25 cellular contexts compared by ENCODE assay signal in the genomic region with DNA sequence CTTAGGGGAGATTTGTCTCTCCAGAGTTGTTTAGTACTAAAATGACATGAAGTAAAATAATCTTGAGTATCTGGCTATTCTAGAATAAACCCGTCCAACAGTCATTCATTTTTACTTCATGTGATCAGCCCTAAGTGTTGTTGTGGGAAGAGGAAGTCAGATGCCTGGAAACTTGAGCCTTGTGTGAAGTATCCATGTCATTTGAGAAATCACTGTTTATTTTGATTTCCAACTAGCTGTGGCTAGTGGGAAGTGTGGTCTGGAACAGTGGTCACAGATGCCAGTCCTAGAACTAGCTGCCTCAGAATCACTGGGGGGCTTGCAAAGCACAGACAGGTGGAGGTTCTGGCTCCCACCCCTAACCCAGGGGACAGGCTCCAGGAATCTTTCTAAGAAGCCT.
DNase-seq lines count a peak whose midpoint lies in the region; ATAC-seq, FAIRE-seq and TF ChIP-seq lines count a peak whose summit lies in the region.
"Had no signal": no experiment of that assay in that cellular context is flagged by ENCODE, and none has a peak within 500 bp of the region (broad histone marks: within the 10 kb centered on the region; RNA-seq: fewer than 3 reads in every experiment).

No MANE protein-coding gene starts in this region.

- peaks cover 2% of the 10 kb centered on the region for H4K20me1 ChIP-seq in astrocyte (ENCODE audit: insufficient read depth, low read length)
- no peaks in the 10 kb centered on the region for H4K20me1 ChIP-seq in fibroblast of lung (ENCODE audit: control insufficient read depth, extremely low read depth, insufficient read depth, low read length)

- H3K27me3 ChIP-seq in astrocyte (ENCODE audit: insufficient read depth, low read length) (no peaks in the 10 kb centered on the region), fibroblast of lung (ENCODE audit: control insufficient read depth, insufficient read depth, low read length) (no peaks in the 10 kb centered on the region)
- H3K27me3 ChIP-seq: ascending aorta, dorsolateral prefrontal cortex, ovary, stomach had no signal

- CTCF ChIA-PET in T-cell (lab: Charles Lee): no interaction called here

- H3K4me3 ChIP-seq in astrocyte (ENCODE audit: insufficient read depth, low read depth, low read length): no peak overlapping the region
- no peak overlapping the region for H3K4me3 ChIP-seq in fibroblast of lung (replicated peaks in 1 of 4; ENCODE audit: control extremely low read depth in 1 of 4, insufficient read depth in 1 of 4, low read depth in 3 of 4, low read length in 4 of 4)
- H3K4me3 ChIP-seq: ascending aorta, dorsolateral prefrontal cortex, ovary, stomach had no signal

- H3K9me3 Mint-ChIP-seq in astrocyte (ENCODE audit: unreplicated experiment) (no peaks in the 10 kb centered on the region), osteocyte (ENCODE audit: unreplicated experiment) (no peaks in the 10 kb centered on the region), CD14-positive monocyte (no peaks in the 10 kb centered on the region), T-cell (no peaks in the 10 kb centered on the region)
- H3K9me3 Mint-ChIP-seq: activated T-cell treated with anti-CD3 and anti-CD28 coated beads, Interleukin-2, amount 50 U/mL, for 4 hours; CD4-positive, alpha-beta T cell had no signal

- H3K36me3 Mint-ChIP-seq in astrocyte (ENCODE audit: low read depth, unreplicated experiment) (peaks cover 29% of the 10 kb centered on the region), osteocyte (ENCODE audit: unreplicated experiment) (peaks cover 36% of the 10 kb centered on the region), CD14-positive monocyte (peaks cover 63 to 71% of the 10 kb centered on the region in 2 donors), T-cell (peaks cover 54% of the 10 kb centered on the region)

- no peak overlapping the region for H3K27ac Mint-ChIP-seq in astrocyte (ENCODE audit: unreplicated experiment)
- H3K27ac Mint-ChIP-seq in osteocyte (ENCODE audit: unreplicated experiment): peak overlapping the region; percentile 61
- H3K27ac Mint-ChIP-seq in CD14-positive monocyte: no peak overlapping the region
- H3K27ac Mint-ChIP-seq in T-cell: no peak overlapping the region
- H3K27ac Mint-ChIP-seq: activated CD8-positive, alpha-beta T cell treated with anti-CD3 and anti-CD28 coated beads, Interleukin-2, amount 10 ng/mL, durations not matched to agents 7 days and 5 days; CD4-positive, alpha-beta T cell had no signal

- POLR2A ChIA-PET in T-cell (lab: Charles Lee): no interaction called here

- H3K9me3 ChIP-seq in astrocyte (ENCODE audit: insufficient read depth, low read depth, low read length) (no peaks in the 10 kb centered on the region), fibroblast of lung (ENCODE audit: control insufficient read depth, insufficient read depth, low read depth, low read length) (no peaks in the 10 kb centered on the region)
- H3K9me3 ChIP-seq: ascending aorta, ovary, stomach had no signal

- H3K79me2 ChIP-seq in astrocyte (ENCODE audit: insufficient read depth, low read length) (no peaks in the 10 kb centered on the region), fibroblast of lung (ENCODE audit: control insufficient read depth, insufficient read depth, low read length) (no peaks in the 10 kb centered on the region)

- intact Hi-C loops in CD14-positive monocyte (cut with micrococcal nuclease): no loop called here

- H3K27me3 Mint-ChIP-seq in astrocyte (ENCODE audit: low read depth, unreplicated experiment): no peaks in the 10 kb centered on the region
- H3K27me3 Mint-ChIP-seq in osteocyte (ENCODE audit: unreplicated experiment): no peaks in the 10 kb centered on the region
- no peaks in the 10 kb centered on the region for H3K27me3 Mint-ChIP-seq in CD14-positive monocyte (ENCODE audit: low read depth in 3 of 3)
- no peaks in the 10 kb centered on the region for H3K27me3 Mint-ChIP-seq in T-cell
- H3K27me3 Mint-ChIP-seq: CD4-positive, alpha-beta T cell had no signal

- no peak overlapping the region for H3K4me3 Mint-ChIP-seq in astrocyte (ENCODE audit: unreplicated experiment)
- no peak overlapping the region for H3K4me3 Mint-ChIP-seq in osteocyte (ENCODE audit: unreplicated experiment)
- H3K4me3 Mint-ChIP-seq in CD14-positive monocyte: no peak overlapping the region
- H3K4me3 Mint-ChIP-seq in T-cell: no peak overlapping the region
- H3K4me3 Mint-ChIP-seq: activated CD8-positive, alpha-beta T cell treated with anti-CD3 and anti-CD28 coated beads, Interleukin-2, amount 10 ng/mL, durations not matched to agents 7 days and 5 days; activated T-cell treated with anti-CD3 and anti-CD28 coated beads, Interleukin-2, amount 50 U/mL, for 4 hours; CD4-positive, alpha-beta T cell had no signal

- ATAC-seq in HG03457 (IDR thresholded peaks at IDR 0.05; ENCODE audit: unreplicated experiment) (no peak), T-cell (replicated peaks in 1 of 4) (no peak)
- ATAC-seq: activated CD8-positive, alpha-beta T cell treated with anti-CD3 and anti-CD28 coated beads, Interleukin-2, amount 10 ng/mL, durations not matched to agents 7 days and 5 days; activated T-cell treated with anti-CD3 and anti-CD28 coated beads, Interleukin-2, amount 50 U/mL, for 4 hours; sciatic nerve had no signal

- no peak for TF ChIP-seq CTCF in astrocyte (IDR thresholded peaks at IDR 0.05; ENCODE audit: insufficient read depth, low read depth, low read length)
- TF ChIP-seq CTCF in fibroblast of lung (conservative IDR thresholded peaks at IDR 0.05 in 1 of 2, IDR thresholded peaks at IDR 0.05 in 1 of 2; ENCODE audit: low read depth in 1 of 2, low read length in 2 of 2): no peak
- TF ChIP-seq CTCF in osteocyte (IDR thresholded peaks at IDR 0.05): no peak
- no peak for TF ChIP-seq CTCF in CD14-positive monocyte (IDR thresholded peaks at IDR 0.05)

- FAIRE-seq in astrocyte (lab: Jason Lieb, UNC): no peak
- FAIRE-seq: RCC 7860, urothelium cell line had no signal

- H3K27ac ChIP-seq in astrocyte (ENCODE audit: low read depth, low read length) (no peak overlapping the region), fibroblast of lung (ENCODE audit: insufficient read depth, low read length) (no peak overlapping the region)
- H3K27ac ChIP-seq: ascending aorta, dorsolateral prefrontal cortex, ovary, stomach had no signal

- H3K4me1 ChIP-seq in astrocyte (ENCODE audit: insufficient read depth, low read length) (peaks cover 5% of the 10 kb centered on the region), fibroblast of lung (ENCODE audit: control insufficient read depth, extremely low read depth, insufficient read depth, low read length) (peaks cover 4% of the 10 kb centered on the region)
- H3K4me1 ChIP-seq: ascending aorta had no signal

- H3K4me1 Mint-ChIP-seq in astrocyte (ENCODE audit: low read depth, unreplicated experiment) (peaks cover 8% of the 10 kb centered on the region), osteocyte (ENCODE audit: unreplicated experiment) (peaks cover 14% of the 10 kb centered on the region), CD14-positive monocyte (peaks cover 2% of the 10 kb centered on the region), T-cell (no peaks in the 10 kb centered on the region)

- DNase-seq in Daoy (ENCODE audit: low read depth) (peak; percentile 17), astrocyte (ENCODE audit: low read depth) (peak; percentile 60), fibroblast of lung (ENCODE audit: low read depth in 2 of 2) (peak; percentile 68 to 85), osteocyte (ENCODE audit: extremely low spot score, unreplicated experiment) (no peak), CD14-positive monocyte (ENCODE audit: low spot score) (no peak), occipital lobe (lab: John Stamatoyannopoulos, UW) (no peak), T-cell (no peak)
- DNase-seq: activated CD8-positive, alpha-beta T cell treated with anti-CD3 and anti-CD28 coated beads, Interleukin-2, amount 10 ng/mL, durations not matched to agents 7 days and 5 days; activated naive CD4-positive, alpha-beta T cell treated with anti-CD3 and anti-CD28 coated beads, Interleukin-2, amount 50 U/mL, for 16 hours; activated T-cell treated with anti-CD3 and anti-CD28 coated beads, Interleukin-2, amount 50 U/mL, for 4 hours; CD4-positive, alpha-beta T cell; DMS153; dorsolateral prefrontal cortex; erythroblast; glutamatergic neuron; H7; NCI-H146; NK-92 treated with Interleukin-12 subunit alpha and Interleukin-12 subunit beta, amount 100 ng/mL, for 24 hours; ovary; stomach had no signal

- H3K4me2 ChIP-seq in astrocyte (ENCODE audit: low read length): no peak overlapping the region
- H3K4me2 ChIP-seq in fibroblast of lung (ENCODE audit: extremely low read depth, insufficient read depth, low read length): no peak overlapping the region

- H3K9ac ChIP-seq in astrocyte (ENCODE audit: low read length) (no peak overlapping the region), fibroblast of lung (ENCODE audit: insufficient read depth, low read length) (no peak overlapping the region)

- H3K36me3 ChIP-seq in astrocyte (ENCODE audit: insufficient read depth, low read length) (peaks cover 23% of the 10 kb centered on the region), fibroblast of lung (ENCODE audit: control insufficient read depth, insufficient read depth, low read length) (peaks cover 7% of the 10 kb centered on the region)
- H3K36me3 ChIP-seq: ovary had no signal

- H2AFZ ChIP-seq in astrocyte (ENCODE audit: low read depth, low read length) (no peak overlapping the region), fibroblast of lung (ENCODE audit: low read length) (no peak overlapping the region)

Comparison
In these comparisons a context has a peak if more than half of its experiments do, and no peak if none do; other contexts are left out.
1. DNase-seq: peak in Daoy (single experiment), astrocyte (single experiment) and fibroblast of lung (2 of 2); none in osteocyte (single experiment), CD14-positive monocyte (single experiment), occipital lobe (single experiment) and T-cell (0 of 34).